In genomic region chr3:123028233-123028828, GRCh38 we compare ENCODE assay signal across 8 cellular contexts. TPM values are rescaled to one million over a fixed set of nuclear protein-coding genes. Genes with fewer than 3 reads are reported as not detected.
DNase-seq lines count a peak whose midpoint lies in the region; ATAC-seq and TF ChIP-seq lines count a peak whose summit lies in the region.

No MANE protein-coding gene starts in this region.

- no peaks in the 10 kb centered on the region for H4K20me1 ChIP-seq in fibroblast of lung (ENCODE audit: control insufficient read depth, extremely low read depth, insufficient read depth, low read length)

- H3K9me3 ChIP-seq in HAP-1, result peaks cover 3% of the 10 kb centered on the region; the same call in 1 of the 2 replicates
- no peaks in the 10 kb centered on the region for H3K9me3 ChIP-seq in fibroblast of lung (ENCODE audit: control insufficient read depth, insufficient read depth, low read depth, low read length)
- H3K9me3 ChIP-seq in muscle layer of duodenum (ENCODE audit: control insufficient read depth in 1 of 2, low read length in 2 of 2), result no peaks in the 10 kb centered on the region

- peak overlapping the region; percentile 41 for H3K4me3 Mint-ChIP-seq in activated CD8-positive, alpha-beta memory T cell treated with anti-CD3 and anti-CD28 coated beads, Interleukin-2, amount 10 ng/mL, durations not matched to agents 7 days and 5 days

- H3K79me2 ChIP-seq in fibroblast of lung (ENCODE audit: control insufficient read depth, insufficient read depth, low read length), result no peaks in the 10 kb centered on the region

- TF ChIP-seq CTCF in C4-2B (conservative IDR thresholded peaks at IDR 0.05) (peak; percentile 73), fibroblast of lung (conservative IDR thresholded peaks at IDR 0.05 in 1 of 2, IDR thresholded peaks at IDR 0.05 in 1 of 2; ENCODE audit: low read depth in 1 of 2, low read length in 2 of 2) (peak; percentile 50 to 58)

- CTCF ChIA-PET in activated CD8-positive, alpha-beta memory T cell treated with anti-CD3 and anti-CD28 coated beads, Interleukin-2, amount 10 ng/mL, durations not matched to agents 7 days and 5 days (lab: Charles Lee), result interaction anchor here (0.7 to 5.7 kb wide), 22 partner anchors 10 to 1482 kb away, joined by 3 to 55 read pairs (median 4); partner anchors contain the start of gene POLQ

- H3K27me3 ChIP-seq in HAP-1 (ENCODE audit: low read depth) (peaks cover 11% of the 10 kb centered on the region), fibroblast of lung (ENCODE audit: control insufficient read depth, insufficient read depth, low read length) (peaks cover 75% of the 10 kb centered on the region), muscle layer of duodenum (ENCODE audit: low read depth, low read length) (peaks cover 15% of the 10 kb centered on the region)

- in situ Hi-C loops in HAP-1 (cut with MboI; ENCODE audit: low sequenced_read_pairs), result no loop called here

- H3K27ac Mint-ChIP-seq in activated CD8-positive, alpha-beta memory T cell treated with anti-CD3 and anti-CD28 coated beads, Interleukin-2, amount 10 ng/mL, durations not matched to agents 7 days and 5 days, result no peak overlapping the region

- H3K36me3 Mint-ChIP-seq in activated CD8-positive, alpha-beta memory T cell treated with anti-CD3 and anti-CD28 coated beads, Interleukin-2, amount 10 ng/mL, durations not matched to agents 7 days and 5 days, result no peaks in the 10 kb centered on the region

- H3K4me1 Mint-ChIP-seq in activated CD8-positive, alpha-beta memory T cell treated with anti-CD3 and anti-CD28 coated beads, Interleukin-2, amount 10 ng/mL, durations not matched to agents 7 days and 5 days, result peaks cover 12% of the 10 kb centered on the region

- peaks cover 6% of the 10 kb centered on the region for H3K4me1 ChIP-seq in HAP-1
- H3K4me1 ChIP-seq in fibroblast of lung (ENCODE audit: control insufficient read depth, extremely low read depth, insufficient read depth, low read length), result peaks cover 4% of the 10 kb centered on the region
- peaks cover 0 to 28% of the 10 kb centered on the region in 2 donors for H3K4me1 ChIP-seq in muscle layer of duodenum (ENCODE audit: control insufficient read depth in 1 of 2, insufficient read depth in 2 of 2, low read length in 2 of 2)
- peaks cover 1% of the 10 kb centered on the region for H3K4me1 ChIP-seq in urinary bladder (ENCODE audit: insufficient read depth)

- H3K27me3 Mint-ChIP-seq in activated CD8-positive, alpha-beta memory T cell treated with anti-CD3 and anti-CD28 coated beads, Interleukin-2, amount 10 ng/mL, durations not matched to agents 7 days and 5 days, result peaks cover 42% of the 10 kb centered on the region

- H3K27ac ChIP-seq in C4-2B (no peak overlapping the region), fibroblast of lung (ENCODE audit: insufficient read depth, low read length) (no peak overlapping the region), muscle layer of duodenum (ENCODE audit: low read length) (no peak overlapping the region), urinary bladder (ENCODE audit: low read depth) (no peak overlapping the region)

- H3K4me3 ChIP-seq in HAP-1, result peak overlapping the region; percentile 43
- H3K4me3 ChIP-seq in fibroblast of lung (replicated peaks in 1 of 4; ENCODE audit: control extremely low read depth in 1 of 4, insufficient read depth in 1 of 4, low read depth in 3 of 4, low read length in 4 of 4), result peak overlapping the region in 3 of 4 experiments; percentile 26 to 49 (median 37)
- peak overlapping the region; percentile 67 to 77 for H3K4me3 ChIP-seq in muscle layer of duodenum (ENCODE audit: low read depth in 1 of 2, low read length in 2 of 2)
- peak overlapping the region; percentile 50 for H3K4me3 ChIP-seq in urinary bladder (ENCODE audit: low read depth, low read length)

- no peaks in the 10 kb centered on the region for H3K36me3 ChIP-seq in HAP-1 (replicated peaks)
- H3K36me3 ChIP-seq in fibroblast of lung (ENCODE audit: control insufficient read depth, insufficient read depth, low read length), result no peaks in the 10 kb centered on the region
- H3K36me3 ChIP-seq in muscle layer of duodenum (ENCODE audit: control insufficient read depth in 1 of 2, insufficient read depth in 2 of 2, low read length in 2 of 2), result no peaks in the 10 kb centered on the region
- no peaks in the 10 kb centered on the region for H3K36me3 ChIP-seq in urinary bladder (ENCODE audit: insufficient read depth)

- H3K9me3 Mint-ChIP-seq in activated CD8-positive, alpha-beta memory T cell treated with anti-CD3 and anti-CD28 coated beads, Interleukin-2, amount 10 ng/mL, durations not matched to agents 7 days and 5 days (ENCODE audit: low read depth), result no peaks in the 10 kb centered on the region

- no peak overlapping the region for H3K9ac ChIP-seq in fibroblast of lung (ENCODE audit: insufficient read depth, low read length)

- DNase-seq in HAP-1 (ENCODE audit: low spot score in 2 of 2) (peak; percentile 69 to 81), NCI-H226 (peak; percentile 62), fibroblast of lung (ENCODE audit: low read depth in 2 of 2) (peak; percentile 58 to 86), NCI-H1048 (lab: John Stamatoyannopoulos, UW) (no peak)
- DNase-seq in activated CD8-positive, alpha-beta memory T cell treated with anti-CD3 and anti-CD28 coated beads, Interleukin-2, amount 10 ng/mL, durations not matched to agents 7 days and 5 days, result peak; percentile 47

- no peak overlapping the region for H2AFZ ChIP-seq in fibroblast of lung (ENCODE audit: low read length)

- peak overlapping the region; percentile 86 for H3K4me2 ChIP-seq in fibroblast of lung (ENCODE audit: extremely low read depth, insufficient read depth, low read length)

- under 1% methylated on average over 21 of the region's 21 CpGs for WGBS in urinary bladder

- peak; percentile 43 for ATAC-seq in activated CD8-positive, alpha-beta memory T cell treated with anti-CD3 and anti-CD28 coated beads, Interleukin-2, amount 10 ng/mL, durations not matched to agents 7 days and 5 days

RNA-seq across cellular contexts. Expression of gene SEMA5B, which starts 0.8 kb away (rescaled TPM):
- not detected for total RNA-seq in activated CD8-positive, alpha-beta memory T cell treated with anti-CD3 and anti-CD28 coated beads, Interleukin-2, amount 10 ng/mL, durations not matched to agents 7 days and 5 days
- total RNA-seq in fibroblast of lung, result not detected in 2 replicates
- polyA plus RNA-seq in fibroblast of lung, result not detected in 2 replicates
- polyA plus RNA-seq in fibroblast of lung (2012), result not detected in 2 replicates
- polyA minus RNA-seq in fibroblast of lung (ENCODE audit: low replicate concordance), result not detected in 2 replicates
- total RNA-seq in urinary bladder, result 10.8 TPM
- 2.2 TPM for polyA plus RNA-seq in urinary bladder

RNA-seq across cellular contexts. Expression of gene PDIA5, which starts 38.5 kb away (rescaled TPM):
- total RNA-seq in activated CD8-positive, alpha-beta memory T cell treated with anti-CD3 and anti-CD28 coated beads, Interleukin-2, amount 10 ng/mL, durations not matched to agents 7 days and 5 days, result 10 to 100 TPM in 1 of 2 experiments, 1 to 10 TPM in 1; 9.4 to 11.1 TPM
- total RNA-seq in fibroblast of lung, result 19.3 and 27.9 TPM in 2 replicates
- polyA plus RNA-seq in fibroblast of lung, result 32.7 and 51.4 TPM in 2 replicates
- polyA plus RNA-seq in fibroblast of lung (2012), result 35.3 and 49.9 TPM in 2 replicates
- 5.9 and 14.3 TPM in 2 replicates for polyA minus RNA-seq in fibroblast of lung (ENCODE audit: low replicate concordance)
- total RNA-seq in urinary bladder, result 42.5 TPM
- 29.0 TPM for polyA plus RNA-seq in urinary bladder

Comparison
In these comparisons a context has a peak if more than half of its experiments do, and no peak if none do; other contexts are left out.
1. RNA of gene SEMA5B, which starts 0.8 kb away (total RNA-seq): 10.8 TPM in urinary bladder (single experiment); not detected in activated CD8-positive, alpha-beta memory T cell treated with anti-CD3 and anti-CD28 coated beads, Interleukin-2, amount 10 ng/mL, durations not matched to agents 7 days and 5 days and not detected in fibroblast of lung; every median in the first group is over 10 times any median in the second.
2. Peak in every context shown above with its lines, with median percentiles within 50 percentile points of each other: H3K4me3 ChIP-seq.